In the genomic region with DNA sequence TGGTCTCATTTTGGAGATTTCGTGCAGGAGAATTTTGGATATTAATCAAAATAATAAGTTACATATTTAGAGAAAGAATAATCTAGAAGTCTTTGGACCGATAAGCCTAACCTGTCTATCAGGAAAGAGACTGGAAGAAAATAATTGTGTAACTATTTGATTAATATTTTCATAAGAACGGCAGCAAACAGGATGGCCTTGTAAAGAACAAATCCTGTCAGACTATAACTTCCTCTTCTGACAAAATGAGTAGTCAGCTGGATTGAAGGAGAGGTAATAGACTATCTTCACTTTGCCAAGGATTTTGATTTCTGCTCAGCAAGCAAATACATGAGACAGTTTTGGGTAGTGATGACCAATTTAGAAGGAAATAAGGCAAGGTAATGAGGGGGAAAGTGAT, we compare ENCODE assay signal across 37 cellular contexts. TPM values are rescaled to one million over a fixed set of nuclear protein-coding genes. Genes with fewer than 3 reads are reported as not detected.
"Had no signal": no experiment of that assay in that cellular context is flagged by ENCODE, and none has a peak within 500 bp of the region (broad histone marks: within the 10 kb centered on the region; RNA-seq: fewer than 3 reads in every experiment).

No MANE protein-coding gene starts in this region.

- H3K27me3 ChIP-seq: adrenal gland, cardiac muscle cell had no signal

- H3K4me3 ChIP-seq: adrenal gland, cardiac muscle cell had no signal

- DNase-seq: activated CD4-positive, alpha-beta memory T cell treated with anti-CD3 and anti-CD28 coated beads for 36 hours; activated CD4-positive, alpha-beta T cell treated with anti-CD3 and anti-CD28 coated beads for 4 hours; activated CD4-positive, alpha-beta T cell treated with anti-CD3 and anti-CD28 coated beads, Interleukin-2, amount 10 ng/mL, durations not matched to agents 24 days and 14 days; activated CD4-positive, alpha-beta T cell treated with anti-CD3 and anti-CD28 coated beads, Interleukin-2, amount 50 U/mL, for 1 hour; activated CD4-positive, alpha-beta T cell treated with anti-CD3 and anti-CD28 coated beads, Interleukin-2, amount 50 U/mL, for 4 hours; activated CD4-positive, CD25-positive, alpha-beta regulatory T cell; activated CD8-positive, alpha-beta memory T cell treated with anti-CD3 and anti-CD28 coated beads, Interleukin-2, amount 50 U/mL, for 4 hours; activated CD8-positive, alpha-beta T cell treated with anti-CD3 and anti-CD28 coated beads for 36 hours; activated effector memory CD4-positive, alpha-beta T cell treated with anti-CD3 and anti-CD28 coated beads, Interleukin-2, amount 50 U/mL, for 16 hours; activated gamma-delta T cell treated with Interleukin-2 at 50 U/mL for 16 hours; activated naive CD4-positive, alpha-beta T cell; activated naive CD4-positive, alpha-beta T cell treated with anti-CD3 and anti-CD28 coated beads for 36 hours; activated naive CD4-positive, alpha-beta T cell treated with anti-CD3 and anti-CD28 coated beads, Interleukin-2, amount 50 U/mL, for 16 hours; activated naive CD8-positive, alpha-beta T cell treated with anti-CD3 and anti-CD28 coated beads for 36 hours; activated T-cell treated with anti-CD3 and anti-CD28 coated beads for 4 hours; activated T-cell treated with anti-CD3 and anti-CD28 coated beads, Interleukin-2, amount 50 U/mL, for 1 hour; activated T-cell treated with anti-CD3 and anti-CD28 coated beads, Interleukin-2, amount 50 U/mL, for 4 hours; activated T-cell treated with anti-CD3 and anti-CD28 coated beads, Interleukin-2, amount 50 U/mL, for 72 hours; adrenal gland; amniotic stem cell; aorta; caudate nucleus; cerebellar nuclear complex; T-helper 1 cell; T-helper 2 cell; T-helper 9 cell; WERI-Rb-1 had no signal

- H3K36me3 ChIP-seq: adrenal gland, cardiac muscle cell, WERI-Rb-1 had no signal

- H3K4me1 ChIP-seq: adrenal gland had no signal

- ATAC-seq: activated CD4-positive, CD25-positive, alpha-beta regulatory T cell treated with anti-CD3 and anti-CD28 coated beads, Interleukin-2, amount 50 U/mL, for 24 hours; activated CD8-positive, alpha-beta T cell treated with anti-CD3 and anti-CD28 coated beads for 36 hours; activated naive CD4-positive, alpha-beta T cell treated with anti-CD3 and anti-CD28 coated beads, Interleukin-2, amount 50 U/mL, for 72 hours; activated T-cell treated with anti-CD3 and anti-CD28 coated beads, Interleukin-2, amount 50 U/mL, for 4 hours; activated T-cell treated with anti-CD3 and anti-CD28 coated beads, Interleukin-2, amount 50 U/mL, for 72 hours; activated T-helper 17 cell treated with anti-CD3 and anti-CD28 coated beads, Interleukin-2, amount 50 U/mL, for 72 hours; WTC11 had no signal

- H3K27ac ChIP-seq: adrenal gland, cardiac muscle cell, WERI-Rb-1 had no signal

- H3K9me3 ChIP-seq: adrenal gland had no signal

RNA-seq across cellular contexts. Expression of gene RYR2, which starts 12.7 kb away (rescaled TPM):
- total RNA-seq: activated naive CD4-positive, alpha-beta T cell treated with anti-CD3 and anti-CD28 coated beads for 36 hours; activated naive CD4-positive, alpha-beta T cell treated with anti-CD3 and anti-CD28 coated beads, Interleukin-2, amount 50 U/mL, for 72 hours; activated naive CD8-positive, alpha-beta T cell treated with anti-CD3 and anti-CD28 coated beads for 36 hours; activated T-helper 1 cell treated with anti-CD3 and anti-CD28 coated beads, Interleukin-12 subunit alpha, Interleukin-12 subunit beta, Interleukin-2, Interleukin-4 antibody, amounts not matched to agents 30 ng/mL and 10 ng/mL and 1 ng/mL, durations not matched to agents 14 hours and 24 hours and 36 hours; bronchial epithelial cell had no signal

RNA-seq across cellular contexts. Expression of gene MT1HL1, which starts 25.0 kb away (rescaled TPM):
- total RNA-seq: activated CD4-positive, alpha-beta memory T cell treated with anti-CD3 and anti-CD28 coated beads for 36 hours; activated CD4-positive, alpha-beta T cell treated with anti-CD3 and anti-CD28 coated beads, Interleukin-2, amount 10 ng/mL, durations not matched to agents 24 days and 14 days; activated CD8-positive, alpha-beta memory T cell treated with anti-CD3 and anti-CD28 coated beads for 36 hours; activated CD8-positive, alpha-beta T cell treated with anti-CD3 and anti-CD28 coated beads for 36 hours; activated naive CD4-positive, alpha-beta T cell treated with anti-CD3 and anti-CD28 coated beads for 36 hours; activated naive CD4-positive, alpha-beta T cell treated with anti-CD3 and anti-CD28 coated beads, Interleukin-2, amount 50 U/mL, for 72 hours; activated naive CD8-positive, alpha-beta T cell treated with anti-CD3 and anti-CD28 coated beads for 36 hours; activated T-cell treated with anti-CD3 and anti-CD28 coated beads, Interleukin-2, amount 50 U/mL, for 4 hours; activated T-cell treated with anti-CD3 and anti-CD28 coated beads, Interleukin-2, amount 50 U/mL, for 72 hours; activated T-helper 1 cell treated with anti-CD3 and anti-CD28 coated beads, Interleukin-12 subunit alpha, Interleukin-12 subunit beta, Interleukin-2, Interleukin-4 antibody, amounts not matched to agents 30 ng/mL and 10 ng/mL and 1 ng/mL, durations not matched to agents 14 hours and 24 hours and 36 hours; activated T-helper 17 cell treated with anti-CD3 and anti-CD28 coated beads, Interleukin-2, amount 50 U/mL, for 72 hours; adrenal gland; aorta; astrocyte; bronchial epithelial cell; cardiac muscle cell; chondrocyte; WTC11 had no signal
- polyA plus RNA-seq: adrenal gland, aorta, cardiac muscle cell had no signal
